In genomic region chr17:55301521-55302406, GRCh38 we compare ENCODE assay signal across 1 cellular context.
A peak's percentile ranks its signal among the peaks of the same experiment; 100 is the strongest.
TF ChIP-seq lines count a peak whose summit lies in the region.

No MANE protein-coding gene starts in this region.

TF ChIP-seq in K562, 482 proteins besides CTCF, POLR2A, EP300 and RAD21 (continued from another document):
- peak; percentile 40; the same call in 1 of the 2 replicates for TF ChIP-seq CREM (IDR thresholded peaks at IDR 0.05; ENCODE audit: low read depth)
- TF ChIP-seq RCOR1 (IDR thresholded peaks at IDR 0.05; ENCODE audit: borderline replicate concordance in 1 of 2, low read depth in 2 of 2, low read length in 2 of 2) = peak in 1 of 2 experiments; percentile 44; a peak in 1 of 4 replicates
- no peak for TF ChIP-seq ZNF695 (CRISPR knock-in tag; IDR thresholded peaks at IDR 0.05)
- TF ChIP-seq, protein P1, sequence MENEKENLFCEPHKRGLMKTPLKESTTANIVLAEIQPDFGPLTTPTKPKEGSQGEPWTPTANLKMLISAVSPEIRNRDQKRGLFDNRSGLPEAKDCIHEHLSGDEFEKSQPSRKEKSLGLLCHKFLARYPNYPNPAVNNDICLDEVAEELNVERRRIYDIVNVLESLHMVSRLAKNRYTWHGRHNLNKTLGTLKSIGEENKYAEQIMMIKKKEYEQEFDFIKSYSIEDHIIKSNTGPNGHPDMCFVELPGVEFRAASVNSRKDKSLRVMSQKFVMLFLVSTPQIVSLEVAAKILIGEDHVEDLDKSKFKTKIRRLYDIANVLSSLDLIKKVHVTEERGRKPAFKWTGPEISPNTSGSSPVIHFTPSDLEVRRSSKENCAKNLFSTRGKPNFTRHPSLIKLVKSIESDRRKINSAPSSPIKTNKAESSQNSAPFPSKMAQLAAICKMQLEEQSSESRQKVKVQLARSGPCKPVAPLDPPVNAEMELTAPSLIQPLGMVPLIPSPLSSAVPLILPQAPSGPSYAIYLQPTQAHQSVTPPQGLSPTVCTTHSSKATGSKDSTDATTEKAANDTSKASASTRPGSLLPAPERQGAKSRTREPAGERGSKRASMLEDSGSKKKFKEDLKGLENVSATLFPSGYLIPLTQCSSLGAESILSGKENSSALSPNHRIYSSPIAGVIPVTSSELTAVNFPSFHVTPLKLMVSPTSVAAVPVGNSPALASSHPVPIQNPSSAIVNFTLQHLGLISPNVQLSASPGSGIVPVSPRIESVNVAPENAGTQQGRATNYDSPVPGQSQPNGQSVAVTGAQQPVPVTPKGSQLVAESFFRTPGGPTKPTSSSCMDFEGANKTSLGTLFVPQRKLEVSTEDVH (IDR thresholded peaks at IDR 0.05; ENCODE audit: low read depth, partially characterized antibody) = no peak
- TF ChIP-seq CBFA2T3 (IDR thresholded peaks at IDR 0.05) = 0 out of 2 replicates have a peak, but pooled peaks have one; percentile 10
- TF ChIP-seq NFIC (IDR thresholded peaks at IDR 0.05) = peak; percentile 93
- TF ChIP-seq JUND (IDR thresholded peaks at IDR 0.05; ENCODE audit: borderline replicate concordance, low read depth, low read length) = no peak
- TF ChIP-seq JUND (tag; IDR thresholded peaks at IDR 0.05; ENCODE audit: borderline replicate concordance, low read depth, low read length) = peak; percentile 16; the same call in 1 of the 3 replicates
